In the genomic region with DNA sequence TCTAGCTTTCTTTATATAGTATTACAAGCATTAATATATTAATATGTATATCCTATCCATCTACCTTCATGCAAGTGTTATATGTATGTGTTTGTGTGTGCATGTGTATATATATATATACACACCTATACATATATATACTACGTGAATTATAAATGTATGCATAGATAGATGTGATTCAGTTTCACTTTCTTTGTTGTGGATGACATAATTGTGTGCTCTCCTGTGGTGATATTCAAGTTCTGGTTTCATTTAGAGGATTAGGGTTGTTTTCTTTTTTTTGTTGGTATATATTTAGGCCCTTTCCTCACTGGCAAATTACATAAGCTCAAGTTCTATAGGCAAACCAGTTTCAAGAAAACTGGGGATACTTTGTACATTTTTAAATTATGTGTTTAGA, we compare ENCODE assay signal across 15 cellular contexts.
DNase-seq lines count a peak whose midpoint lies in the region; ATAC-seq lines count a peak whose summit lies in the region.
"Had no signal": no experiment of that assay in that cellular context is flagged by ENCODE, and none has a peak within 500 bp of the region (broad histone marks: within the 10 kb centered on the region; RNA-seq: fewer than 3 reads in every experiment).

No MANE protein-coding gene starts in this region.

- intact Hi-C loops in posterior cingulate gyrus (cut with DNase I) = no loop called here

- no peak overlapping the region for H3K4me3 Mint-ChIP-seq in activated T-cell treated with anti-CD3 and anti-CD28 coated beads, Interleukin-2, amount 50 U/mL, for 24 hours
- H3K4me3 Mint-ChIP-seq: mesothelial cell of epicardium; stimulated activated naive CD8-positive, alpha-beta T cell treated with anti-CD3 and anti-CD28 coated beads, Interleukin-15, Interleukin-2, amounts not matched to agents 100 ng/mL and 50 ng/mL, for 24 hours; T-helper 2 cell treated with Interferon-gamma antibody and Interleukin-4, amounts not matched to agents 5 μg/mL and 100 μg/mL, for 36 hours had no signal

- no peak overlapping the region for H3K27ac Mint-ChIP-seq in activated T-cell treated with anti-CD3 and anti-CD28 coated beads, Interleukin-2, amount 50 U/mL, for 24 hours
- H3K27ac Mint-ChIP-seq: mesothelial cell of epicardium; stimulated activated naive CD8-positive, alpha-beta T cell treated with anti-CD3 and anti-CD28 coated beads, Interleukin-15, Interleukin-2, amounts not matched to agents 100 ng/mL and 50 ng/mL, for 24 hours; T-helper 2 cell treated with Interferon-gamma antibody and Interleukin-4, amounts not matched to agents 5 μg/mL and 100 μg/mL, for 36 hours had no signal

- peak; percentile 87 for ATAC-seq in GM18867 (IDR thresholded peaks at IDR 0.05; ENCODE audit: unreplicated experiment)
- ATAC-seq in HG02798 (IDR thresholded peaks at IDR 0.05; ENCODE audit: poor library complexity, unreplicated experiment) = peak; percentile 53

- DNase-seq in DMS53 treated with DMSO at 0.1 percent for 48 hours (lab: John Stamatoyannopoulos, UW; ENCODE audit: unreplicated experiment) = peak; percentile 22
- DNase-seq in NAMALWA (ENCODE audit: low spot score) = peak; percentile 21
- DNase-seq in posterior cingulate gyrus = no peak
- no peak for DNase-seq in activated T-cell treated with anti-CD3 and anti-CD28 coated beads, Interleukin-2, amount 50 U/mL, for 24 hours
- no peak for DNase-seq in NCI-H446 treated with DMSO at 0.1 percent for 48 hours (lab: John Stamatoyannopoulos, UW)
- DNase-seq in Kasumi-1 (lab: John Stamatoyannopoulos, UW) = no peak
- DNase-seq: AML-193; DMS153; effector memory CD4-positive, alpha-beta T cell; MG63 had no signal

- H3K36me3 Mint-ChIP-seq in activated T-cell treated with anti-CD3 and anti-CD28 coated beads, Interleukin-2, amount 50 U/mL, for 24 hours (ENCODE audit: low read depth) = no peaks in the 10 kb centered on the region

- peaks cover 2% of the 10 kb centered on the region for H3K4me1 Mint-ChIP-seq in activated T-cell treated with anti-CD3 and anti-CD28 coated beads, Interleukin-2, amount 50 U/mL, for 24 hours (ENCODE audit: low read depth)
- H3K4me1 Mint-ChIP-seq: mesothelial cell of epicardium had no signal

- no peaks in the 10 kb centered on the region for H3K9me3 Mint-ChIP-seq in activated T-cell treated with anti-CD3 and anti-CD28 coated beads, Interleukin-2, amount 50 U/mL, for 24 hours
- H3K9me3 Mint-ChIP-seq: mesothelial cell of epicardium; stimulated activated naive CD8-positive, alpha-beta T cell treated with anti-CD3 and anti-CD28 coated beads, Interleukin-15, Interleukin-2, amounts not matched to agents 100 ng/mL and 50 ng/mL, for 24 hours; T-helper 2 cell treated with Interferon-gamma antibody and Interleukin-4, amounts not matched to agents 5 μg/mL and 100 μg/mL, for 36 hours had no signal

- no peaks in the 10 kb centered on the region for H3K27me3 Mint-ChIP-seq in activated T-cell treated with anti-CD3 and anti-CD28 coated beads, Interleukin-2, amount 50 U/mL, for 24 hours

Comparison
In these comparisons a context has a peak if more than half of its experiments do, and no peak if none do; other contexts are left out.
1. DNase-seq: peak in DMS53 treated with DMSO at 0.1 percent for 48 hours (single experiment) and NAMALWA (single experiment); none in posterior cingulate gyrus (0 of 10), activated T-cell treated with anti-CD3 and anti-CD28 coated beads, Interleukin-2, amount 50 U/mL, for 24 hours (single experiment), NCI-H446 treated with DMSO at 0.1 percent for 48 hours (single experiment) and Kasumi-1 (0 of 2).